Comparison of ENCODE assay signal across 8 cellular contexts in genomic region chr9:137305060-137305787, GRCh38. TPM values are rescaled to one million over a fixed set of nuclear protein-coding genes. Genes with fewer than 3 reads are reported as not detected.
A peak's percentile ranks its signal among the peaks of the same experiment; 100 is the strongest.
DNase-seq lines count a peak whose midpoint lies in the region; ATAC-seq, FAIRE-seq and TF ChIP-seq lines count a peak whose summit lies in the region.

No MANE protein-coding gene starts in this region.

- no peak overlapping the region for H3K4me3 Mint-ChIP-seq in activated T-cell treated with anti-CD3 and anti-CD28 coated beads, Interleukin-2, amount 50 U/mL, for 24 hours

- TF ChIP-seq CTCF in fibroblast of mammary gland (conservative IDR thresholded peaks at IDR 0.05; ENCODE audit: control insufficient read depth, insufficient read depth, low read depth, low read length) (no peak), prostate gland (IDR thresholded peaks at IDR 0.05) (peak in 2 of 4 experiments; percentile 23 to 26)

- peak; percentile 7 for TF ChIP-seq POLR2A in prostate gland (IDR thresholded peaks at IDR 0.05)

- H3K27ac ChIP-seq in prostate gland = peak overlapping the region; percentile 92 to 93

- H3K27me3 Mint-ChIP-seq in activated T-cell treated with anti-CD3 and anti-CD28 coated beads, Interleukin-2, amount 50 U/mL, for 24 hours = peaks cover 4% of the 10 kb centered on the region

- peak; percentile 91 for DNase-seq in DMS 273 (lab: John Stamatoyannopoulos, UW; ENCODE audit: unreplicated experiment)
- DNase-seq in NCI-H2107 (lab: John Stamatoyannopoulos, UW) = peak; percentile 72
- DNase-seq in activated T-cell treated with anti-CD3 and anti-CD28 coated beads, Interleukin-2, amount 50 U/mL, for 24 hours = peak; percentile 78
- peak; percentile 52 for DNase-seq in fibroblast of mammary gland (ENCODE audit: low read depth)
- DNase-seq in prostate gland (ENCODE audit: low spot score) = peak; percentile 60
- no peak for DNase-seq in frontal cortex (ENCODE audit: low spot score in 2 of 2)

- H3K4me3 ChIP-seq in fibroblast of mammary gland (ENCODE audit: control insufficient read depth, low read depth, low read length) (no peak overlapping the region), prostate gland (peak overlapping the region in 1 of 2 donors; percentile 13)

- no peaks in the 10 kb centered on the region for H3K36me3 Mint-ChIP-seq in activated T-cell treated with anti-CD3 and anti-CD28 coated beads, Interleukin-2, amount 50 U/mL, for 24 hours (ENCODE audit: low read depth)

- H3K36me3 ChIP-seq in prostate gland = no peaks in the 10 kb centered on the region

- FAIRE-seq in frontal cortex (lab: Jason Lieb, UNC) = no peak

- H3K4me1 Mint-ChIP-seq in activated T-cell treated with anti-CD3 and anti-CD28 coated beads, Interleukin-2, amount 50 U/mL, for 24 hours (ENCODE audit: low read depth) = peaks cover 19% of the 10 kb centered on the region

- intact Hi-C loops in prostate gland (cut with DNase I) = no loop called here

- no peaks in the 10 kb centered on the region for H3K9me3 ChIP-seq in prostate gland

- ATAC-seq in GM21423 (IDR thresholded peaks at IDR 0.05; ENCODE audit: unreplicated experiment) = no peak
- ATAC-seq in HG02885 (IDR thresholded peaks at IDR 0.05; ENCODE audit: poor library complexity, unreplicated experiment) = no peak

- H3K27ac Mint-ChIP-seq in activated T-cell treated with anti-CD3 and anti-CD28 coated beads, Interleukin-2, amount 50 U/mL, for 24 hours = peak overlapping the region; percentile 67

- 6% methylated on average over 36 of the region's 36 CpGs for WGBS in prostate gland

- peaks cover 37% of the 10 kb centered on the region for H3K4me1 ChIP-seq in prostate gland (replicated peaks)

- no peaks in the 10 kb centered on the region for H3K9me3 Mint-ChIP-seq in activated T-cell treated with anti-CD3 and anti-CD28 coated beads, Interleukin-2, amount 50 U/mL, for 24 hours

- no peaks in the 10 kb centered on the region for H3K27me3 ChIP-seq in prostate gland (replicated peaks; ENCODE audit: insufficient read depth)

RNA-seq across cellular contexts. Expression of gene NRARP, which starts 3.2 kb away (rescaled TPM):
- total RNA-seq in prostate gland (10 to 100 TPM; 22.4 to 24.3 TPM), frontal cortex (3.7 TPM)

RNA-seq across cellular contexts. Expression of gene TOR4A, which starts 27.7 kb away (rescaled TPM):
- 1 to 10 TPM; 1.6 to 7.3 TPM for total RNA-seq in prostate gland
- total RNA-seq in frontal cortex = 0.41 TPM

RNA-seq across cellular contexts. Expression of gene NELFB, which starts 50.1 kb away (rescaled TPM):
- total RNA-seq in prostate gland = 10 to 100 TPM; 44.9 to 82.1 TPM
- 36.7 TPM for total RNA-seq in frontal cortex

RNA-seq across cellular contexts. Expression of gene STPG3, which starts 54.1 kb away (rescaled TPM):
- total RNA-seq in prostate gland (1 to 10 TPM in 1 of 2 donors, not detected in 1; 4.2 TPM), frontal cortex (not detected)

Comparison
In these comparisons a context has a peak if more than half of its experiments do, and no peak if none do; other contexts are left out.
1. DNase-seq: peak in DMS 273 (single experiment), NCI-H2107 (single experiment), activated T-cell treated with anti-CD3 and anti-CD28 coated beads, Interleukin-2, amount 50 U/mL, for 24 hours (single experiment), fibroblast of mammary gland (single experiment) and prostate gland (single experiment); none in frontal cortex (0 of 2).